In genomic region chr12:18057051-18057450, GRCh38 we compare ENCODE assay signal across 11 cellular contexts. TPM values are rescaled to one million over a fixed set of nuclear protein-coding genes. Genes with fewer than 3 reads are reported as not detected.
"Had no signal": no experiment of that assay in that cellular context is flagged by ENCODE, and none has a peak within 500 bp of the region (broad histone marks: within the 10 kb centered on the region; RNA-seq: fewer than 3 reads in every experiment).

No MANE protein-coding gene starts in this region.

- H3K27ac ChIP-seq: HL-60 had no signal

- H3K27me3 Mint-ChIP-seq: IgD-negative memory B cell had no signal

- H3K4me1 Mint-ChIP-seq: IgD-negative memory B cell had no signal

- H3K4me3 Mint-ChIP-seq: HFFc6, IgD-negative memory B cell had no signal

- H3K4me1 ChIP-seq: HAP-1 had no signal

- H3K4me3 ChIP-seq: HAP-1 had no signal

- H3K27ac Mint-ChIP-seq: HFFc6, IgD-negative memory B cell had no signal

- H3K9me3 ChIP-seq: HAP-1 had no signal

- H3K36me3 ChIP-seq: HAP-1 had no signal

- DNase-seq: GOT3, H7, HFFc6, KBM-7 had no signal

- ATAC-seq: HCT116, HepG2 had no signal

RNA-seq across cellular contexts. Expression of gene RERGL, which starts 32.9 kb away (rescaled TPM):
- total RNA-seq: H4, HepG2, HFFc6, HT1080 had no signal
- polyA plus RNA-seq: HepG2, IgD-negative memory B cell had no signal
